23 cellular contexts compared by ENCODE assay signal in genomic region chr9:94685359-94685758, GRCh38. TPM values are rescaled to one million over a fixed set of nuclear protein-coding genes. Genes with fewer than 3 reads are reported as not detected.
"Had no signal": no experiment of that assay in that cellular context is flagged by ENCODE, and none has a peak within 500 bp of the region (broad histone marks: within the 10 kb centered on the region; RNA-seq: fewer than 3 reads in every experiment).

No MANE protein-coding gene starts in this region.

- H3K27ac Mint-ChIP-seq: T-cell; T-helper 1 cell treated with Interleukin-12 subunit alpha and Interleukin-12 subunit beta and Interleukin-4 antibody, amounts not matched to agents 30 μg/mL and 1 μg/mL, for 36 hours had no signal

- H3K9ac ChIP-seq: SK-N-SH had no signal

- H3K27ac ChIP-seq: RWPE1 had no signal

- H3K9me3 ChIP-seq: SK-N-SH had no signal

- H3K36me3 Mint-ChIP-seq: T-cell had no signal

- FAIRE-seq: HepG2 had no signal

- ATAC-seq: HepG2, Panc1, PC-3, T-cell had no signal

- H3K4me2 ChIP-seq: SK-N-SH had no signal

- DNase-seq: IMR-90, Karpas-422, KG1, MM.1S, NCI-H1092 treated with DMSO at 0.1 percent for 48 hours, NCI-H1436, NCI-H187, NCI-H2029, NCI-H2081 treated with DMSO at 0.1 percent for 48 hours, NCI-H2227 treated with DMSO at 0.1 percent for 48 hours, NCI-H524, NCI-H526 treated with DMSO at 0.1 percent for 48 hours, NCI-H774, PC-3, SHP77, SK-N-SH, SW 1271, T-cell had no signal

- H3K4me3 Mint-ChIP-seq: T-cell; T-helper 1 cell treated with Interleukin-12 subunit alpha and Interleukin-12 subunit beta and Interleukin-4 antibody, amounts not matched to agents 30 μg/mL and 1 μg/mL, for 36 hours had no signal

- H3K9me3 Mint-ChIP-seq: T-cell; T-helper 1 cell treated with Interleukin-12 subunit alpha and Interleukin-12 subunit beta and Interleukin-4 antibody, amounts not matched to agents 30 μg/mL and 1 μg/mL, for 36 hours had no signal

RNA-seq across cellular contexts. Expression of gene FBP1, which starts 46.0 kb away (rescaled TPM):
- total RNA-seq: HT1080, IMR-90 had no signal
- polyA plus RNA-seq: IMR-90, SK-N-SH had no signal
